ENCODE assay signal across 10 cellular contexts in the genomic region with DNA sequence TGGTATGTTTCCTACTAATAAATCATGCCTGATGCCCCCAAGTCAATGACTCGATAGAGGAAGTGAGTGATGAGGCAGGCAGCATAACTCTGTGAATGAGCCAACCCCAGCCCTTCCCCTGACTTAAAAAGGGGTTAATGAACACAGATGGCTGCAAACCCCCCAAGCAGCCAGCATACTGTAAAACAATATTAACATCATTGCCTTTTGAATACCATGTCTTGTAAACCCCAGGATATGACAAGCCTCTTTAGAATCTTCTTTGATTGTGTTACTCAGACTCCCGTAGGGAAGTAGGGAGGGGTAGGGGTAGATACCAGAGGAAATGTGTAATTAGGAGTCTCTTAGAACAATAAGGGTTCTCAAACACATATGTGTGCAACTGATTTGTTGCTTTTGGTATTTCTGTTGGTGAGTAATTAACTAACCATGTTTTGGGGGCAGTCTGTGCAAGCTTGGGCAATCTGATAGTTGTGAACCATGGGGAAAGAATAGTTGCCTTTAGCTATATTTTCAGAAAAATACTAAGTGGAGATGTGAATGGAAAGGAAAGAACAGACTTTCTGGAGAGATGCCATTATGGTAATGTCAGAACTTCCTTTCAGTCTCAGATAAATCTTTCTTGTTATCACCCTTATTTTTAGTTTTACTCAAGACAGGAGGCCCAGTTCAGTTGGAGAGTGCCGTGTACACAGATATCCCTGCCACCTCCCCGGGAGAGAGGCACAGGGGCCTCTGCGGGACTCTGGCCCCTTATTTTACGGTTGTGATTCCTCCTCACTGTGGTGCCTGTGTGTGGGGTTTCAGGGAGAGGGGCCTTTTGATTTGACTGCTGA.
A peak's percentile ranks its signal among the peaks of the same experiment; 100 is the strongest.
DNase-seq lines count a peak whose midpoint lies in the region; ATAC-seq and TF ChIP-seq lines count a peak whose summit lies in the region.
"Had no signal": no experiment of that assay in that cellular context is flagged by ENCODE, and none has a peak within 500 bp of the region (broad histone marks: within the 10 kb centered on the region; RNA-seq: fewer than 3 reads in every experiment).

No MANE protein-coding gene starts in this region.

- no peak for TF ChIP-seq CTCF in AG09309 (IDR thresholded peaks at IDR 0.05; ENCODE audit: control insufficient read depth, insufficient read depth, low read depth, low read length, missing control alignments)

- POLR2A ChIA-PET in naive thymus-derived CD8-positive, alpha-beta T cell (lab: Charles Lee): no interaction called here

- no peaks in the 10 kb centered on the region for H3K4me1 Mint-ChIP-seq in naive thymus-derived CD8-positive, alpha-beta T cell

- H3K9me3 Mint-ChIP-seq in naive thymus-derived CD8-positive, alpha-beta T cell: peaks cover 0 to 5% (median 1%) of the 10 kb centered on the region in 9 donors

- no peaks in the 10 kb centered on the region for H3K36me3 Mint-ChIP-seq in naive thymus-derived CD8-positive, alpha-beta T cell

- no peak overlapping the region for H3K4me3 ChIP-seq in AG09309 (ENCODE audit: control insufficient read depth, low read depth, low read length)

- H3K27me3 Mint-ChIP-seq in naive thymus-derived CD8-positive, alpha-beta T cell: peaks cover 0 to 7% (median 0%) of the 10 kb centered on the region in 5 donors
- H3K27me3 Mint-ChIP-seq: CD4-positive, alpha-beta T cell had no signal

- no peak overlapping the region for H3K4me3 Mint-ChIP-seq in naive thymus-derived CD8-positive, alpha-beta T cell
- H3K4me3 Mint-ChIP-seq: activated T-cell treated with anti-CD3 and anti-CD28 coated beads, Interleukin-2, amount 50 U/mL, for 4 hours; CD4-positive, alpha-beta T cell had no signal

- H3K27ac Mint-ChIP-seq in naive thymus-derived CD8-positive, alpha-beta T cell: no peak overlapping the region
- H3K27ac Mint-ChIP-seq: CD4-positive, alpha-beta T cell had no signal

- ATAC-seq in HG03039 (IDR thresholded peaks at IDR 0.05; ENCODE audit: unreplicated experiment) (no peak), GM19035 (IDR thresholded peaks at IDR 0.05; ENCODE audit: unreplicated experiment) (no peak)
- no peak for ATAC-seq in naive thymus-derived CD8-positive, alpha-beta T cell
- ATAC-seq: activated T-cell treated with anti-CD3 and anti-CD28 coated beads, Interleukin-2, amount 50 U/mL, for 4 hours had no signal

- peak; percentile 98 for DNase-seq in AG09309 (ENCODE audit: low read depth)
- DNase-seq in NCI-H146 treated with DMSO at 0.1 percent for 48 hours (lab: John Stamatoyannopoulos, UW; ENCODE audit: unreplicated experiment): peak; percentile 58
- peak; percentile 84 for DNase-seq in dedifferentiated amniotic fluid mesenchymal stem cell (ENCODE audit: extremely low spot score)
- DNase-seq in kidney glomerular epithelial cell (lab: John Stamatoyannopoulos, UW): peak; percentile 96
- DNase-seq in NAMALWA (ENCODE audit: low spot score): no peak
- DNase-seq in naive thymus-derived CD8-positive, alpha-beta T cell: no peak
- DNase-seq: activated T-cell treated with anti-CD3 and anti-CD28 coated beads, Interleukin-2, amount 50 U/mL, for 4 hours; CD4-positive, alpha-beta T cell had no signal

Comparison
In these comparisons a context has a peak if more than half of its experiments do, and no peak if none do; other contexts are left out.
1. DNase-seq: peak in AG09309 (single experiment), NCI-H146 treated with DMSO at 0.1 percent for 48 hours (single experiment), dedifferentiated amniotic fluid mesenchymal stem cell (single experiment) and kidney glomerular epithelial cell (single experiment); none in NAMALWA (single experiment) and naive thymus-derived CD8-positive, alpha-beta T cell (0 of 10).